Comparison of ENCODE assay signal across 1 cellular context in the genomic region with DNA sequence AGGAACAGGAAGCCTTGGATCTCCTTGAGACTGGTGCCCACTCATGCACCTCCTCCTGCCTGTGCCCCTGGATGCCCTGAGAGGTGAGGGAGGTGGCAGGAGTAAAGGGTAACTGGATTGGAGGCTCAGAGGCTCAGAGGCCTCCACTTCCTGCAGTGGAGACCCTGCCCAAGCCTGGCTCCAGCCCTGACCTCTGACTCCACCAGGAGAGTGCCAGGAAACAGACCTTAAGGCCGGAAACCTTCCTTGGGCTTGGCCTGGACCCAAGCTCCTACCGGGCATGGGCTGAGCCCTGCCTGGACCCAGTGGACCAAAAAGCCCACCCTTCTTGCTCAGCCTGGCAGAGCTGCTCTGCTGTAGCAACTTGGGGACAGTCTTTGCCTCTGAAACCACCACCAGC.
TF ChIP-seq lines count a peak whose summit lies in the region.

No MANE protein-coding gene starts in this region.

TF ChIP-seq in HepG2, 621 proteins besides CTCF, POLR2A, EP300 and RAD21 (continued from another document):
- no peak for TF ChIP-seq DMAP1 (CRISPR knock-in tag; IDR thresholded peaks at IDR 0.05)
